In the genomic region with DNA sequence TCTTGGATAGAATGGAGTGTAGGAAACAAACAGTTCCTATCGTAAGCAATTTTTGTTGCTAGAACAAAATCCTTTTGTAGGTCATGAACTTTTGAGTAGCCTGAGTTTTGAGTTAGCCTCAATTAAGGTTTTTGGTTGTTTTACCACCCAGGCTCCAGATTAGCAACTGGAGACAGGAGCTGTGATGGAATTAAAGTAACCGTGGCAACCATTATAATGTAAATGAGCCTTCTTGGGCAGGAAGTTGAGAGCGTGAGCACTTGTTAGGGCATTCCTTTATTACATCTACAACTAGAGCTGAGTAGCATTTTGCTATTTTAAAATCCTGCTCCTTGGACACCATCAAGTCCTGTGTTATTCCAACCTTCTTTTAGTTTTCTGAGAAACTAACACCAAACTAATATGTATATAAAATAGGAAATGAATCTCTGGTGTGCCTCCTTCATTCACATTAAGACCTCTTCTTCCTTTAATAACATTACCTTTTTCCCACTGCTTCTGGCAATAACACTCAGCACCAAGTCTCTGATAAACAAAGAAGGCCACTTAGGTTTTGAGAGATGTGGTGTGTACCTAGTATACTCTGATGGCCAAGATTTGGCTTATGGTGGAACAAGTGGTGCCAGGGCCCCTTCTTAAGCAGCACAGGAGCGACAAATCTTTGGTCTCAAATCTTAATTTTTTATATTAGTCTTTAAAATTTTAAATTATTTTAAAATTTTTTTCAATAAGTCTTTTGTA, we compare ENCODE assay signal across 12 cellular contexts. TPM values are rescaled to one million over a fixed set of nuclear protein-coding genes. Genes with fewer than 3 reads are reported as not detected.
DNase-seq lines count a peak whose midpoint lies in the region; TF ChIP-seq lines count a peak whose summit lies in the region.
"Had no signal": no experiment of that assay in that cellular context is flagged by ENCODE, and none has a peak within 500 bp of the region (broad histone marks: within the 10 kb centered on the region; RNA-seq: fewer than 3 reads in every experiment).

No MANE protein-coding gene starts in this region.

- no peaks in the 10 kb centered on the region for H3K79me2 ChIP-seq in smooth muscle cell (ENCODE audit: low read depth)

- H3F3A ChIP-seq in smooth muscle cell (ENCODE audit: low read depth): no peaks in the 10 kb centered on the region

- intact Hi-C loops in CD4-positive, alpha-beta memory T cell (cut with micrococcal nuclease): no loop called here
- intact Hi-C loops in activated CD4-positive, alpha-beta memory T cell treated with anti-CD3 and anti-CD28 coated beads for 36 hours (cut with micrococcal nuclease): loop anchor here (1.0 kb wide), 1 partner anchor 34 kb away; a partner anchor contains a TSS

- no peaks in the 10 kb centered on the region for H3K36me3 Mint-ChIP-seq in CD4-positive, alpha-beta memory T cell
- H3K36me3 Mint-ChIP-seq in activated CD4-positive, alpha-beta memory T cell treated with anti-CD3 and anti-CD28 coated beads for 36 hours: no peaks in the 10 kb centered on the region

- H3K4me2 ChIP-seq in smooth muscle cell: no peak overlapping the region

- no peak overlapping the region for H3K4me3 ChIP-seq in CD4-positive, alpha-beta memory T cell (ENCODE audit: low read length in 2 of 2)
- no peak overlapping the region for H3K4me3 ChIP-seq in H7 (ENCODE audit: insufficient read depth, low read depth, low read length)
- no peak overlapping the region for H3K4me3 ChIP-seq in astrocyte of the spinal cord (ENCODE audit: low read depth, low read length)
- H3K4me3 ChIP-seq in smooth muscle cell: no peak overlapping the region
- H3K4me3 ChIP-seq: esophagus squamous epithelium had no signal

- POLR2A ChIA-PET in CD4-positive, alpha-beta memory T cell (lab: Charles Lee; ENCODE audit: partially characterized antibody): interaction anchor here (0.8 kb wide), 1 partner anchor 34 kb away, joined by 4 read pairs; a partner anchor contains a TSS
- POLR2A ChIA-PET in activated CD4-positive, alpha-beta memory T cell treated with anti-CD3 and anti-CD28 coated beads for 36 hours (lab: Charles Lee): no interaction called here

- no peak for TF ChIP-seq CTCF in astrocyte of the spinal cord (IDR thresholded peaks at IDR 0.05; ENCODE audit: low read depth, low read length)
- TF ChIP-seq CTCF in smooth muscle cell (IDR thresholded peaks at IDR 0.05; ENCODE audit: borderline replicate concordance, insufficient read depth, poor library complexity, severe bottlenecking): no peak

- peak overlapping the region; percentile 15 to 91 (median 80) for H3K27ac Mint-ChIP-seq in CD4-positive, alpha-beta memory T cell
- H3K27ac Mint-ChIP-seq in activated CD4-positive, alpha-beta memory T cell treated with anti-CD3 and anti-CD28 coated beads for 36 hours: no peak overlapping the region

- H3K27me3 ChIP-seq in CD4-positive, alpha-beta memory T cell (ENCODE audit: insufficient read depth, low read length): no peaks in the 10 kb centered on the region
- H3K27me3 ChIP-seq in H7 (ENCODE audit: control insufficient read depth, insufficient read depth, low read length) (no peaks in the 10 kb centered on the region; the same call in 1 of the 2 replicates), smooth muscle cell (ENCODE audit: low read depth) (no peaks in the 10 kb centered on the region)
- H3K27me3 ChIP-seq: esophagus squamous epithelium had no signal

- no peak overlapping the region for H2AFZ ChIP-seq in smooth muscle cell (ENCODE audit: low read depth)

- H3K4me1 Mint-ChIP-seq in CD4-positive, alpha-beta memory T cell: peaks cover 22 to 37% (median 29%) of the 10 kb centered on the region in 4 donors
- peaks cover 26% of the 10 kb centered on the region for H3K4me1 Mint-ChIP-seq in activated CD4-positive, alpha-beta memory T cell treated with anti-CD3 and anti-CD28 coated beads for 36 hours (ENCODE audit: low read depth)

- DNase-seq in CD4-positive, alpha-beta memory T cell: peak in 2 of 5 donors; percentile 13 to 14
- peak; percentile 82 for DNase-seq in H7
- peak; percentile 36 for DNase-seq in astrocyte of the spinal cord (ENCODE audit: low read depth, low spot score)
- DNase-seq in left kidney (ENCODE audit: low read depth, low spot score): peak; percentile 18
- DNase-seq in smooth muscle cell (lab: John Stamatoyannopoulos, UW; ENCODE audit: unreplicated experiment): no peak
- DNase-seq in pons (ENCODE audit: low spot score): no peak
- no peak for DNase-seq in activated CD4-positive, alpha-beta memory T cell treated with anti-CD3 and anti-CD28 coated beads for 36 hours
- DNase-seq in germinal center (ENCODE audit: low spot score): no peak
- DNase-seq: activated CD4-positive, alpha-beta T cell treated with anti-CD3 and anti-CD28 coated beads for 1 hour; esophagus squamous epithelium; left cardiac atrium; NCI-H2081 had no signal

- no peaks in the 10 kb centered on the region for H4K20me1 ChIP-seq in smooth muscle cell (ENCODE audit: low read depth)

- CTCF ChIA-PET in CD4-positive, alpha-beta memory T cell (lab: Charles Lee; ENCODE audit: partially characterized antibody): interaction anchor here (0.7 to 5.6 kb wide), 6 partner anchors 12 to 116 kb away, joined by 3 to 34 read pairs (median 4); no protein-coding TSS in a partner anchor
- CTCF ChIA-PET in activated CD4-positive, alpha-beta memory T cell treated with anti-CD3 and anti-CD28 coated beads for 36 hours (lab: Charles Lee): interaction anchor here (0.9 to 2.8 kb wide), 2 partner anchors 40 to 58 kb away, joined by 4 to 16 read pairs; no protein-coding TSS in a partner anchor

- no peaks in the 10 kb centered on the region for H3K9me3 Mint-ChIP-seq in CD4-positive, alpha-beta memory T cell
- H3K9me3 Mint-ChIP-seq in activated CD4-positive, alpha-beta memory T cell treated with anti-CD3 and anti-CD28 coated beads for 36 hours: no peaks in the 10 kb centered on the region

- H3K9ac ChIP-seq in smooth muscle cell (ENCODE audit: low read depth): no peak overlapping the region

- H3K4me1 ChIP-seq in CD4-positive, alpha-beta memory T cell (ENCODE audit: insufficient read depth, low read length): peaks cover 25% of the 10 kb centered on the region
- H3K4me1 ChIP-seq in smooth muscle cell (ENCODE audit: low read depth): peaks cover 25% of the 10 kb centered on the region

- H3K27me3 Mint-ChIP-seq in CD4-positive, alpha-beta memory T cell: no peaks in the 10 kb centered on the region
- no peaks in the 10 kb centered on the region for H3K27me3 Mint-ChIP-seq in activated CD4-positive, alpha-beta memory T cell treated with anti-CD3 and anti-CD28 coated beads for 36 hours

- WGBS in smooth muscle cell (ENCODE audit: low lambda C conversion rate): 52% methylated on average over 4 of the region's 4 CpGs

- H3K4me3 Mint-ChIP-seq in CD4-positive, alpha-beta memory T cell: peak overlapping the region; percentile 45 to 88 (median 74)
- H3K4me3 Mint-ChIP-seq in activated CD4-positive, alpha-beta memory T cell treated with anti-CD3 and anti-CD28 coated beads for 36 hours: no peak overlapping the region

- no peaks in the 10 kb centered on the region for H3K36me3 ChIP-seq in CD4-positive, alpha-beta memory T cell (ENCODE audit: insufficient read depth, low read length)
- H3K36me3 ChIP-seq in H7 (replicated peaks; ENCODE audit: control insufficient read depth, insufficient read depth, low read length): no peaks in the 10 kb centered on the region
- no peaks in the 10 kb centered on the region for H3K36me3 ChIP-seq in smooth muscle cell (ENCODE audit: low read depth)
- H3K36me3 ChIP-seq: esophagus squamous epithelium had no signal

- in situ Hi-C loops in astrocyte of the spinal cord (cut with HindIII; ENCODE audit: low sequenced_read_pairs): no loop called here

- no peak overlapping the region for H3K27ac ChIP-seq in CD4-positive, alpha-beta memory T cell (ENCODE audit: low read depth, low read length)
- no peak overlapping the region for H3K27ac ChIP-seq in smooth muscle cell (ENCODE audit: low read depth)

- H3K9me3 ChIP-seq in CD4-positive, alpha-beta memory T cell (ENCODE audit: control insufficient read depth in 1 of 2, low read length in 2 of 2): no peaks in the 10 kb centered on the region
- no peaks in the 10 kb centered on the region for H3K9me3 ChIP-seq in smooth muscle cell (replicated peaks; ENCODE audit: low read depth)
- H3K9me3 ChIP-seq: esophagus squamous epithelium had no signal

RNA-seq across cellular contexts. Expression of a gene that starts 34.0 kb away (rescaled TPM):
- 10 to 100 TPM; 15.4 to 16.5 TPM for total RNA-seq in CD4-positive, alpha-beta memory T cell
- 1 to 10 TPM; 8.6 to 8.8 TPM for polyA plus RNA-seq in CD4-positive, alpha-beta memory T cell
- 14.2 and 26.9 TPM in 2 replicates for total RNA-seq in H7 (2014; rRNA removed; shearing (Covaris generic))
- 7.3 and 10.8 TPM in 2 replicates for total RNA-seq in smooth muscle cell
- 5.4 and 6.3 TPM in 2 replicates for polyA plus RNA-seq in smooth muscle cell
- total RNA-seq in activated CD4-positive, alpha-beta memory T cell treated with anti-CD3 and anti-CD28 coated beads for 36 hours: 10 to 100 TPM; 16.4 to 17.1 TPM

Comparison
In these comparisons a context has a peak if more than half of its experiments do, and no peak if none do; other contexts are left out.
1. DNase-seq: peak in H7 (single experiment), astrocyte of the spinal cord (single experiment) and left kidney (single experiment); none in smooth muscle cell (single experiment), pons (single experiment), activated CD4-positive, alpha-beta memory T cell treated with anti-CD3 and anti-CD28 coated beads for 36 hours (single experiment) and germinal center (single experiment).